In the genomic region with DNA sequence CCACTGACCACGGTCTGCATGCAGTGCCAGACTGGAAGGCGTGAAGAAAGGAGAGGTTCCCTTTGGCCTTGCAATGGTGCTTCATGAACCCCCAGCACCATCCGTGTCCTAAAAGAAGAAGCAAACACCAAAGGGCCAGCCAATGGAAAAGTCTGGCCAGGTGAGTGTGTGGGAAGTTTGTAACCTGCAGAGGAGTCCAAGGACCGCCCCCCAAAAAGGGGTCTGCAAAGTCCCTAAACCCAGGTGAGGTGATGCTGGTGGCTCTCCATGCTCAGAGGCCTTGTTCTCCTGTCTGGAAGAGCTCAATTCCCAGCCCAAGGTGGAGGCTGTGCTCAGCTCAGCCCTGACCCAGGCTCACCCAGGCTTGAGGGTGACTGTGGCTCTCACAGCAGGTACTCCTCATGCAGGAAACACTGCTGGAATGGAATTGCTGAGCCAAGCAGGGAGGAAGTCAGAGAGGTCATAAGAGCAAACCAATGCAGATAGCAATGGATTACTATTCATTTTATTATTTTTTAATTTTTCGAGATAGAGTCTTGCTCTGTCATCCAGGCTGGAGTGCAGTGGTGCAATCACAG, we compare ENCODE assay signal across 16 cellular contexts. TPM values are rescaled to one million over a fixed set of nuclear protein-coding genes. Genes with fewer than 3 reads are reported as not detected.
"Had no signal": no experiment of that assay in that cellular context is flagged by ENCODE, and none has a peak within 500 bp of the region (broad histone marks: within the 10 kb centered on the region; RNA-seq: fewer than 3 reads in every experiment).

No MANE protein-coding gene starts in this region.

- H3K4me1 Mint-ChIP-seq: central memory CD8-positive, alpha-beta T cell had no signal

- H3K4me1 ChIP-seq: esophagus squamous epithelium, gastroesophageal sphincter, right atrium auricular region, suprapubic skin, thyroid gland, upper lobe of right lung had no signal

- H3K27me3 ChIP-seq: gastroesophageal sphincter, neutrophil, right atrium auricular region, suprapubic skin, thyroid gland, upper lobe of right lung had no signal

- H3K4me3 ChIP-seq: esophagus squamous epithelium, gastroesophageal sphincter, right atrium auricular region, suprapubic skin, thyroid gland, upper lobe of right lung had no signal

- ATAC-seq: effector memory CD8-positive, alpha-beta T cell; gastroesophageal sphincter; stimulated activated naive CD8-positive, alpha-beta T cell treated with anti-CD3 and anti-CD28 coated beads, Interleukin-15, Interleukin-2, amounts not matched to agents 100 U/mL and 50 U/mL, for 24 hours; upper lobe of right lung had no signal

- H3K9me3 ChIP-seq: neutrophil, thyroid gland had no signal

- H3K36me3 ChIP-seq: esophagus squamous epithelium, gastroesophageal sphincter, neutrophil, right atrium auricular region, suprapubic skin, thyroid gland, upper lobe of right lung had no signal

- H3K4me3 Mint-ChIP-seq: central memory CD8-positive, alpha-beta T cell; effector memory CD8-positive, alpha-beta T cell; naive thymus-derived CD4-positive, alpha-beta T cell had no signal

- H3K27ac Mint-ChIP-seq: effector memory CD8-positive, alpha-beta T cell; naive thymus-derived CD4-positive, alpha-beta T cell had no signal

- DNase-seq: effector memory CD8-positive, alpha-beta T cell; esophagus squamous epithelium; foreskin fibroblast; glutamatergic neuron; mammary epithelial cell; naive thymus-derived CD4-positive, alpha-beta T cell; small intestine; stimulated activated CD4-positive, alpha-beta T cell treated with anti-CD3 and anti-CD28 coated beads, Interleukin-12 subunit alpha, Interleukin-12 subunit beta, amount 100 ng/mL, for 4 hours; stimulated activated naive CD8-positive, alpha-beta T cell treated with anti-CD3 and anti-CD28 coated beads, Interleukin-15, Interleukin-2, amounts not matched to agents 100 U/mL and 50 U/mL, for 24 hours; thyroid gland; upper lobe of right lung had no signal

- H3K9me3 Mint-ChIP-seq: effector memory CD8-positive, alpha-beta T cell had no signal

- H3K27ac ChIP-seq: esophagus squamous epithelium, gastroesophageal sphincter, neutrophil, right atrium auricular region, suprapubic skin, thyroid gland, upper lobe of right lung had no signal

RNA-seq across cellular contexts. Expression of a gene that starts 52.4 kb away (rescaled TPM):
- polyA plus RNA-seq: naive thymus-derived CD4-positive, alpha-beta T cell had no signal
